ENCODE assay signal across 16 cellular contexts in the genomic region with DNA sequence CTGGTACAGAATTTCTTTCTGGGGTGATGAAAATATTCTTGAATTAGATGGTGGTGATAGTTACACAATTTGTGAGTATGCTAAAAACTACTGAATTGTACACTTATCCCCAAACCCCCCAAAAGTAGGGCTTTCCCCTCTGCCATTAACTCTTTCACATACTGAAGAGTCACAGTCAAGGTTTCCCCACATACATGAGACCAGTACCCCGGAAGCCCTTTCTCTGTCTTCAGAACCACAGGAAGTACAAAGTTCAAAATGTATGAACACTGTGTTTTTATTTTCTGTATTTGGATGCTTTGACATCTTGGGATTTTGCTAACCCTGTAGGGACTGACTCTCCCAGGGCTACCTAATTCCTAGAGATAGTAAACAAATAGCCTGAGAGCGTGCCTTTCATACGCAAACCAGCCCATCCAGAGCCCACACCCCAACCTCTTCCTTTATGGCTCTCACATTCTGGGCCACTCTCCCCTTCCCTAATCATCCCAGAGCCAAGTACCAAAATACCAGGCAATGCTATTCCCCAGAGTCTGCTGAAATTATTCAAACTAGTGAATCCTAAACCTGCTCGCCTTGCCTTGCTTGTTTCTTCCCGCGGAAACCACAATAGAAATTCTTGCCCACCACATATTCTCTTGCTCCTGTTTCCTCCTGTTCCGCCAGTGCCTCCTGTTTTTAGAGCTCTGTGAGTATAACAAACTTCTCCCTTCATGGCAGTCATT.
A peak's percentile ranks its signal among the peaks of the same experiment; 100 is the strongest.
DNase-seq lines count a peak whose midpoint lies in the region; ATAC-seq lines count a peak whose summit lies in the region.
"Had no signal": no experiment of that assay in that cellular context is flagged by ENCODE, and none has a peak within 500 bp of the region (broad histone marks: within the 10 kb centered on the region; RNA-seq: fewer than 3 reads in every experiment).

No MANE protein-coding gene starts in this region.

- no peaks in the 10 kb centered on the region for H3K27me3 Mint-ChIP-seq in activated T-cell treated with anti-CD3 and anti-CD28 coated beads, Interleukin-2, amount 50 U/mL, for 24 hours
- H3K27me3 Mint-ChIP-seq in T-cell: no peaks in the 10 kb centered on the region
- H3K27me3 Mint-ChIP-seq in activated naive CD8-positive, alpha-beta T cell treated with anti-CD3 and anti-CD28 coated beads, Interleukin-2, amount 10 ng/mL, durations not matched to agents 7 days and 5 days: no peaks in the 10 kb centered on the region
- no peaks in the 10 kb centered on the region for H3K27me3 Mint-ChIP-seq in stimulated activated naive CD8-positive, alpha-beta T cell treated with anti-CD3 and anti-CD28 coated beads, Interleukin-15, Interleukin-2, amounts not matched to agents 100 ng/mL and 50 ng/mL, for 24 hours
- peaks cover 7 to 13% of the 10 kb centered on the region in 2 donors for H3K27me3 Mint-ChIP-seq in stimulated activated naive B cell treated with anti-CD40 and anti-IgM and Interleukin-4, amounts not matched to agents 10 μg/mL and 1 μg/mL and 100 μg/mL, for 72 hours
- H3K27me3 Mint-ChIP-seq: progenitor cell of endocrine pancreas had no signal

- H3K9me3 Mint-ChIP-seq in activated T-cell treated with anti-CD3 and anti-CD28 coated beads, Interleukin-2, amount 50 U/mL, for 24 hours: peaks cover 9% of the 10 kb centered on the region
- no peaks in the 10 kb centered on the region for H3K9me3 Mint-ChIP-seq in T-cell
- H3K9me3 Mint-ChIP-seq in activated naive CD8-positive, alpha-beta T cell treated with anti-CD3 and anti-CD28 coated beads, Interleukin-2, amount 10 ng/mL, durations not matched to agents 7 days and 5 days: peaks cover 7% of the 10 kb centered on the region
- no peaks in the 10 kb centered on the region for H3K9me3 Mint-ChIP-seq in stimulated activated naive CD8-positive, alpha-beta T cell treated with anti-CD3 and anti-CD28 coated beads, Interleukin-15, Interleukin-2, amounts not matched to agents 100 ng/mL and 50 ng/mL, for 24 hours
- H3K9me3 Mint-ChIP-seq in stimulated activated naive B cell treated with anti-CD40 and anti-IgM and Interleukin-4, amounts not matched to agents 10 μg/mL and 1 μg/mL and 100 μg/mL, for 72 hours: no peaks in the 10 kb centered on the region
- H3K9me3 Mint-ChIP-seq: naive B cell had no signal

- POLR2A ChIA-PET in T-cell (lab: Charles Lee): no interaction called here
- POLR2A ChIA-PET in activated naive CD8-positive, alpha-beta T cell treated with anti-CD3 and anti-CD28 coated beads, Interleukin-2, amount 10 ng/mL, durations not matched to agents 7 days and 5 days (lab: Charles Lee): interaction anchor here (0.6 to 1.3 kb wide), 2 partner anchors 10 to 12 kb away, joined by 3 to 4 read pairs; no protein-coding TSS in a partner anchor

- CTCF ChIA-PET in T-cell (lab: Charles Lee): no interaction called here

- peak overlapping the region; percentile 85 for H3K27ac Mint-ChIP-seq in activated T-cell treated with anti-CD3 and anti-CD28 coated beads, Interleukin-2, amount 50 U/mL, for 24 hours
- H3K27ac Mint-ChIP-seq in T-cell: peak overlapping the region; percentile 87 to 92
- H3K27ac Mint-ChIP-seq in activated naive CD8-positive, alpha-beta T cell treated with anti-CD3 and anti-CD28 coated beads, Interleukin-2, amount 10 ng/mL, durations not matched to agents 7 days and 5 days: peak overlapping the region; percentile 96
- peak overlapping the region; percentile 95 for H3K27ac Mint-ChIP-seq in stimulated activated naive CD8-positive, alpha-beta T cell treated with anti-CD3 and anti-CD28 coated beads, Interleukin-15, Interleukin-2, amounts not matched to agents 100 ng/mL and 50 ng/mL, for 24 hours
- H3K27ac Mint-ChIP-seq in stimulated activated naive B cell treated with anti-CD40 and anti-IgM and Interleukin-4, amounts not matched to agents 10 μg/mL and 1 μg/mL and 100 μg/mL, for 72 hours: no peak overlapping the region
- H3K27ac Mint-ChIP-seq: CD14-positive monocyte, naive B cell, progenitor cell of endocrine pancreas had no signal

- no peak for DNase-seq in activated T-cell treated with anti-CD3 and anti-CD28 coated beads, Interleukin-2, amount 50 U/mL, for 24 hours
- no peak for DNase-seq in activated T-cell treated with anti-CD3 and anti-CD28 coated beads, Interleukin-2, amount 50 U/mL, for 1 hour
- DNase-seq in T-cell (no peak), NCI-H2081 treated with DMSO at 0.1 percent for 48 hours (lab: John Stamatoyannopoulos, UW) (no peak), SIG-M5 (lab: John Stamatoyannopoulos, UW) (no peak)
- no peak for DNase-seq in activated naive CD8-positive, alpha-beta T cell treated with anti-CD3 and anti-CD28 coated beads, Interleukin-2, amount 10 ng/mL, durations not matched to agents 7 days and 5 days
- no peak for DNase-seq in stimulated activated naive B cell treated with anti-CD40 and anti-IgM and Interleukin-4, amounts not matched to agents 10 μg/mL and 1 μg/mL and 100 μg/mL, for 72 hours
- DNase-seq: activated CD4-positive, CD25-positive, alpha-beta regulatory T cell; heart right ventricle; naive B cell; NCI-H345; trophoblast cell had no signal

- peak overlapping the region; percentile 18 for H3K4me3 Mint-ChIP-seq in activated T-cell treated with anti-CD3 and anti-CD28 coated beads, Interleukin-2, amount 50 U/mL, for 24 hours
- peak overlapping the region; percentile 22 to 45 (median 41) for H3K4me3 Mint-ChIP-seq in T-cell
- H3K4me3 Mint-ChIP-seq in activated naive CD8-positive, alpha-beta T cell treated with anti-CD3 and anti-CD28 coated beads, Interleukin-2, amount 10 ng/mL, durations not matched to agents 7 days and 5 days: peak overlapping the region; percentile 66
- peak overlapping the region; percentile 38 for H3K4me3 Mint-ChIP-seq in stimulated activated naive CD8-positive, alpha-beta T cell treated with anti-CD3 and anti-CD28 coated beads, Interleukin-15, Interleukin-2, amounts not matched to agents 100 ng/mL and 50 ng/mL, for 24 hours
- no peak overlapping the region for H3K4me3 Mint-ChIP-seq in stimulated activated naive B cell treated with anti-CD40 and anti-IgM and Interleukin-4, amounts not matched to agents 10 μg/mL and 1 μg/mL and 100 μg/mL, for 72 hours
- H3K4me3 Mint-ChIP-seq: CD14-positive monocyte, naive B cell had no signal

- peaks cover 4% of the 10 kb centered on the region for H3K36me3 Mint-ChIP-seq in activated T-cell treated with anti-CD3 and anti-CD28 coated beads, Interleukin-2, amount 50 U/mL, for 24 hours (ENCODE audit: low read depth)
- H3K36me3 Mint-ChIP-seq in T-cell: peaks cover 8% of the 10 kb centered on the region
- H3K36me3 Mint-ChIP-seq in activated naive CD8-positive, alpha-beta T cell treated with anti-CD3 and anti-CD28 coated beads, Interleukin-2, amount 10 ng/mL, durations not matched to agents 7 days and 5 days: peaks cover 34% of the 10 kb centered on the region
- H3K36me3 Mint-ChIP-seq in stimulated activated naive CD8-positive, alpha-beta T cell treated with anti-CD3 and anti-CD28 coated beads, Interleukin-15, Interleukin-2, amounts not matched to agents 100 ng/mL and 50 ng/mL, for 24 hours (ENCODE audit: low read depth): peaks cover 10% of the 10 kb centered on the region
- no peaks in the 10 kb centered on the region for H3K36me3 Mint-ChIP-seq in stimulated activated naive B cell treated with anti-CD40 and anti-IgM and Interleukin-4, amounts not matched to agents 10 μg/mL and 1 μg/mL and 100 μg/mL, for 72 hours
- H3K36me3 Mint-ChIP-seq: CD14-positive monocyte, naive B cell had no signal

- H3K4me1 Mint-ChIP-seq in activated T-cell treated with anti-CD3 and anti-CD28 coated beads, Interleukin-2, amount 50 U/mL, for 24 hours (ENCODE audit: low read depth): peaks cover 39% of the 10 kb centered on the region
- H3K4me1 Mint-ChIP-seq in T-cell: peaks cover 43 to 71% (median 64%) of the 10 kb centered on the region in 3 donors
- peaks cover 48% of the 10 kb centered on the region for H3K4me1 Mint-ChIP-seq in activated naive CD8-positive, alpha-beta T cell treated with anti-CD3 and anti-CD28 coated beads, Interleukin-2, amount 10 ng/mL, durations not matched to agents 7 days and 5 days
- peaks cover 40% of the 10 kb centered on the region for H3K4me1 Mint-ChIP-seq in stimulated activated naive CD8-positive, alpha-beta T cell treated with anti-CD3 and anti-CD28 coated beads, Interleukin-15, Interleukin-2, amounts not matched to agents 100 ng/mL and 50 ng/mL, for 24 hours (ENCODE audit: low read depth)
- peaks cover 0 to 2% of the 10 kb centered on the region in 2 donors for H3K4me1 Mint-ChIP-seq in stimulated activated naive B cell treated with anti-CD40 and anti-IgM and Interleukin-4, amounts not matched to agents 10 μg/mL and 1 μg/mL and 100 μg/mL, for 72 hours

- peak in 3 of 4 experiments; percentile 43 to 57 (median 57) for ATAC-seq in T-cell (replicated peaks in 1 of 4)
- peak; percentile 55 for ATAC-seq in activated naive CD8-positive, alpha-beta T cell treated with anti-CD3 and anti-CD28 coated beads, Interleukin-2, amount 10 ng/mL, durations not matched to agents 7 days and 5 days (ENCODE audit: low read depth)
- ATAC-seq in stimulated activated naive B cell treated with anti-CD40 and anti-IgM and Interleukin-4, amounts not matched to agents 10 μg/mL and 1 μg/mL and 100 μg/mL, for 72 hours (replicated peaks): no peak
- ATAC-seq: A549, heart right ventricle had no signal

Comparison
In these comparisons a context has a peak if more than half of its experiments do, and no peak if none do; other contexts are left out.
1. H3K4me3 Mint-ChIP-seq: peak in activated T-cell treated with anti-CD3 and anti-CD28 coated beads, Interleukin-2, amount 50 U/mL, for 24 hours (single experiment), T-cell (3 of 3), activated naive CD8-positive, alpha-beta T cell treated with anti-CD3 and anti-CD28 coated beads, Interleukin-2, amount 10 ng/mL, durations not matched to agents 7 days and 5 days (single experiment) and stimulated activated naive CD8-positive, alpha-beta T cell treated with anti-CD3 and anti-CD28 coated beads, Interleukin-15, Interleukin-2, amounts not matched to agents 100 ng/mL and 50 ng/mL, for 24 hours (single experiment); none in stimulated activated naive B cell treated with anti-CD40 and anti-IgM and Interleukin-4, amounts not matched to agents 10 μg/mL and 1 μg/mL and 100 μg/mL, for 72 hours (0 of 2).
2. ATAC-seq: peak in T-cell (3 of 4) and activated naive CD8-positive, alpha-beta T cell treated with anti-CD3 and anti-CD28 coated beads, Interleukin-2, amount 10 ng/mL, durations not matched to agents 7 days and 5 days (single experiment); none in stimulated activated naive B cell treated with anti-CD40 and anti-IgM and Interleukin-4, amounts not matched to agents 10 μg/mL and 1 μg/mL and 100 μg/mL, for 72 hours (0 of 2).